Comparison of ENCODE assay signal across 8 cellular contexts in the genomic region with DNA sequence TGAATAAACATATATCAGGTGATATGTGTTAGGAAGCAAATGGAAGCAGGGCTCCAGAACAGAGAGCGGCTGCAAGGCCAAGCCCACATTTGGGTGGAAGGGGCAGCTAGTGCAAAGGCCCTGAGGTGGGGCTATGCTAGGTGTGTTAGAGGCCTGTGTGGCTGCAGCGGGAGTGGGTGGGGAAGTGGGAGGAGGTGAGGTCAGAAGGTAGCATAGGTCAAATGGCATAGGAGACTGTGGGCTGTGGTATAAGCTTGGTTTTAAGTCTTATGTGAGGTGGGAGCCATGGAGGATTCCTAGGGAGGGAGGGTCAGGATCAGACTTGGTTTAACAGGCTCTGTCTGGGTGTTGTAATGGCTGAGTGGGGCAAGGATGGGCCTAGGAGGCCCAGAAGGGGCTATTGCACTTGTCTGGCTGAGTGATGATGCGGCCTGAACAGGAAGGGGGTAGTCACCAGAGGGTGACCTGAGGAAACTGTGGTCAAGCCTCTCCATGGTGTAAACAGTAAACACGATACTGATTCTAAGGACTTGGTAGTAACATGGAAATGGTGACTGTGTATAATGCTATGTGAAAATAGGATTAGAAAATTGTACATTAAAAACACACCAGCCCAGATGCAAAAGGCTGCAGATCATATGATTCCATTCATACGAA. TPM values are rescaled to one million over a fixed set of nuclear protein-coding genes. Genes with fewer than 3 reads are reported as not detected.
DNase-seq lines count a peak whose midpoint lies in the region; ATAC-seq, FAIRE-seq and TF ChIP-seq lines count a peak whose summit lies in the region.

No MANE protein-coding gene starts in this region.

- H3K9me3 Mint-ChIP-seq in activated CD8-positive, alpha-beta T cell treated with anti-CD3 and anti-CD28 coated beads for 36 hours, result no peaks in the 10 kb centered on the region

- ATAC-seq in GM18907 (IDR thresholded peaks at IDR 0.05; ENCODE audit: unreplicated experiment), result peak; percentile 75
- ATAC-seq in HG03342 (IDR thresholded peaks at IDR 0.05; ENCODE audit: unreplicated experiment), result peak; percentile 87
- ATAC-seq in activated CD8-positive, alpha-beta T cell treated with anti-CD3 and anti-CD28 coated beads for 36 hours, result peak; percentile 85

- FAIRE-seq in D721Med (lab: Jason Lieb, UNC), result no peak

- H3K4me1 Mint-ChIP-seq in activated CD8-positive, alpha-beta T cell treated with anti-CD3 and anti-CD28 coated beads for 36 hours (ENCODE audit: low read depth), result peaks cover 26% of the 10 kb centered on the region

- H3K27me3 Mint-ChIP-seq in activated CD8-positive, alpha-beta T cell treated with anti-CD3 and anti-CD28 coated beads for 36 hours, result no peaks in the 10 kb centered on the region

- peak overlapping the region; percentile 73 for H3K27ac Mint-ChIP-seq in activated CD8-positive, alpha-beta T cell treated with anti-CD3 and anti-CD28 coated beads for 36 hours

- CTCF ChIA-PET in activated CD8-positive, alpha-beta T cell treated with anti-CD3 and anti-CD28 coated beads for 36 hours (lab: Charles Lee), result no interaction called here

- TF ChIP-seq CTCF in activated CD8-positive, alpha-beta T cell treated with anti-CD3 and anti-CD28 coated beads for 36 hours (IDR thresholded peaks at IDR 0.05), result no peak
- TF ChIP-seq CTCF in D721Med (IDR thresholded peaks at IDR 0.05; ENCODE audit: insufficient read depth, missing control alignments), result no peak

- H3K36me3 Mint-ChIP-seq in activated CD8-positive, alpha-beta T cell treated with anti-CD3 and anti-CD28 coated beads for 36 hours (ENCODE audit: low read depth), result no peaks in the 10 kb centered on the region

- no peak overlapping the region for H3K4me3 Mint-ChIP-seq in activated CD8-positive, alpha-beta T cell treated with anti-CD3 and anti-CD28 coated beads for 36 hours

- intact Hi-C loops in activated CD8-positive, alpha-beta T cell treated with anti-CD3 and anti-CD28 coated beads for 36 hours (cut with micrococcal nuclease), result no loop called here

- POLR2A ChIA-PET in activated CD8-positive, alpha-beta T cell treated with anti-CD3 and anti-CD28 coated beads for 36 hours (lab: Charles Lee), result interaction anchor here (0.8 to 1.8 kb wide), 6 partner anchors 12 to 203 kb away, joined by 3 to 4 read pairs (median 3); a partner anchor contains a TSS

- peak; percentile 69 for DNase-seq in AG08395 (ENCODE audit: low spot score)
- peak; percentile 58 for DNase-seq in activated CD8-positive, alpha-beta T cell treated with anti-CD3 and anti-CD28 coated beads for 36 hours
- peak; percentile 71 to 98 for DNase-seq in lung microvascular endothelial cell (ENCODE audit: low read depth in 2 of 2)
- no peak for DNase-seq in cerebellum (ENCODE audit: low spot score)
- DNase-seq in COLO668 (lab: John Stamatoyannopoulos, UW; ENCODE audit: unreplicated experiment), result no peak
- no peak for DNase-seq in D721Med (ENCODE audit: insufficient read length, low spot score)

RNA-seq across cellular contexts. Expression of a gene that starts 31.1 kb away (rescaled TPM):
- 10 to 100 TPM; 18.1 to 20.3 TPM for total RNA-seq in activated CD8-positive, alpha-beta T cell treated with anti-CD3 and anti-CD28 coated beads for 36 hours
- total RNA-seq in lung microvascular endothelial cell, result 5.0 and 5.8 TPM in 2 replicates
- total RNA-seq in cerebellum, result 23.0 TPM

Comparison
In these comparisons a context has a peak if more than half of its experiments do, and no peak if none do; other contexts are left out.
1. DNase-seq: peak in AG08395 (single experiment), activated CD8-positive, alpha-beta T cell treated with anti-CD3 and anti-CD28 coated beads for 36 hours (single experiment) and lung microvascular endothelial cell (2 of 2); none in cerebellum (single experiment), COLO668 (single experiment) and D721Med (single experiment).
2. Peak in every context shown above with its lines, with median percentiles within 50 percentile points of each other: ATAC-seq.